ENCODE assay signal across 1 cellular context in genomic region chr2:33197198-33197938, GRCh38.
TF ChIP-seq lines count a peak whose summit lies in the region.

No MANE protein-coding gene starts in this region.

TF ChIP-seq in HepG2, 621 proteins besides CTCF, POLR2A, EP300 and RAD21 (continued from another document and continues in another):
- TF ChIP-seq, protein P1, sequence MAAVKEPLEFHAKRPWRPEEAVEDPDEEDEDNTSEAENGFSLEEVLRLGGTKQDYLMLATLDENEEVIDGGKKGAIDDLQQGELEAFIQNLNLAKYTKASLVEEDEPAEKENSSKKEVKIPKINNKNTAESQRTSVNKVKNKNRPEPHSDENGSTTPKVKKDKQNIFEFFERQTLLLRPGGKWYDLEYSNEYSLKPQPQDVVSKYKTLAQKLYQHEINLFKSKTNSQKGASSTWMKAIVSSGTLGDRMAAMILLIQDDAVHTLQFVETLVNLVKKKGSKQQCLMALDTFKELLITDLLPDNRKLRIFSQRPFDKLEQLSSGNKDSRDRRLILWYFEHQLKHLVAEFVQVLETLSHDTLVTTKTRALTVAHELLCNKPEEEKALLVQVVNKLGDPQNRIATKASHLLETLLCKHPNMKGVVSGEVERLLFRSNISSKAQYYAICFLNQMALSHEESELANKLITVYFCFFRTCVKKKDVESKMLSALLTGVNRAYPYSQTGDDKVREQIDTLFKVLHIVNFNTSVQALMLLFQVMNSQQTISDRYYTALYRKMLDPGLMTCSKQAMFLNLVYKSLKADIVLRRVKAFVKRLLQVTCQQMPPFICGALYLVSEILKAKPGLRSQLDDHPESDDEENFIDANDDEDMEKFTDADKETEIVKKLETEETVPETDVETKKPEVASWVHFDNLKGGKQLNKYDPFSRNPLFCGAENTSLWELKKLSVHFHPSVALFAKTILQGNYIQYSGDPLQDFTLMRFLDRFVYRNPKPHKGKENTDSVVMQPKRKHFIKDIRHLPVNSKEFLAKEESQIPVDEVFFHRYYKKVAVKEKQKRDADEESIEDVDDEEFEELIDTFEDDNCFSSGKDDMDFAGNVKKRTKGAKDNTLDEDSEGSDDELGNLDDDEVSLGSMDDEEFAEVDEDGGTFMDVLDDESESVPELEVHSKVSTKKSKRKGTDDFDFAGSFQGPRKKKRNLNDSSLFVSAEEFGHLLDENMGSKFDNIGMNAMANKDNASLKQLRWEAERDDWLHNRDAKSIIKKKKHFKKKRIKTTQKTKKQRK (IDR thresholded peaks at IDR 0.05; ENCODE audit: low read length) = no peak
- TF ChIP-seq, protein P2, sequence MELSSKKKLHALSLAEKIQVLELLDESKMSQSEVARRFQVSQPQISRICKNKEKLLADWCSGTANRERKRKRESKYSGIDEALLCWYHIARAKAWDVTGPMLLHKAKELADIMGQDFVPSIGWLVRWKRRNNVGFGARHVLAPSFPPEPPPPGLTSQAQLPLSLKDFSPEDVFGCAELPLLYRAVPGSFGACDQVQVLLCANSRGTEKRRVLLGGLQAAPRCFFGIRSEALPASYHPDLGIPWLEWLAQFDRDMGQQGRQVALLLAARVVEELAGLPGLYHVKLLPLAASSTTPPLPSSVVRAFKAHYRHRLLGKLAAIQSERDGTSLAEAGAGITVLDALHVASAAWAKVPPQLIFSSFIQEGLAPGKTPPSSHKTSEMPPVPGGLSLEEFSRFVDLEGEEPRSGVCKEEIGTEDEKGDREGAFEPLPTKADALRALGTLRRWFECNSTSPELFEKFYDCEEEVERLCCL (CRISPR knock-in tag; IDR thresholded peaks at IDR 0.05; ENCODE audit: borderline replicate concordance) = no peak
- TF ChIP-seq, protein P3, sequence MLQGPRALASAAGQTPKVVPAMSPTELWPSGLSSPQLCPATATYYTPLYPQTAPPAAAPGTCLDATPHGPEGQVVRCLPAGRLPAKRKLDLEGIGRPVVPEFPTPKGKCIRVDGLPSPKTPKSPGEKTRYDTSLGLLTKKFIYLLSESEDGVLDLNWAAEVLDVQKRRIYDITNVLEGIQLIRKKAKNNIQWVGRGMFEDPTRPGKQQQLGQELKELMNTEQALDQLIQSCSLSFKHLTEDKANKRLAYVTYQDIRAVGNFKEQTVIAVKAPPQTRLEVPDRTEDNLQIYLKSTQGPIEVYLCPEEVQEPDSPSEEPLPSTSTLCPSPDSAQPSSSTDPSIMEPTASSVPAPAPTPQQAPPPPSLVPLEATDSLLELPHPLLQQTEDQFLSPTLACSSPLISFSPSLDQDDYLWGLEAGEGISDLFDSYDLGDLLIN (CRISPR knock-in tag; IDR thresholded peaks at IDR 0.05; ENCODE audit: borderline replicate concordance) = no peak
- TF ChIP-seq ATF7-NPFF (CRISPR knock-in tag; IDR thresholded peaks at IDR 0.05; ENCODE audit: low read depth) (no peak), NCOA5 (CRISPR knock-in tag; IDR thresholded peaks at IDR 0.05) (no peak), NFYC (CRISPR knock-in tag; IDR thresholded peaks at IDR 0.05) (no peak), PRMT3 (CRISPR knock-in tag; IDR thresholded peaks at IDR 0.05; ENCODE audit: borderline replicate concordance, low read depth) (no peak), RFX1 (IDR thresholded peaks at IDR 0.05) (no peak), YEATS2 (CRISPR knock-in tag; IDR thresholded peaks at IDR 0.05; ENCODE audit: borderline replicate concordance) (no peak; the same call in 1 of the 2 replicates), GPN1 (CRISPR knock-in tag; IDR thresholded peaks at IDR 0.05; ENCODE audit: borderline replicate concordance) (no peak), ZNF557 (CRISPR knock-in tag; IDR thresholded peaks at IDR 0.05) (0 out of 2 replicates have a peak, but pooled peaks have one; percentile 34), TBX3 (IDR thresholded peaks at IDR 0.05; ENCODE audit: borderline replicate concordance) (no peak), NPAS2 (CRISPR knock-in tag; IDR thresholded peaks at IDR 0.05; ENCODE audit: borderline replicate concordance) (no peak), SAP130 (CRISPR knock-in tag; IDR thresholded peaks at IDR 0.05; ENCODE audit: low read depth) (peak; percentile 33; the same call in 1 of the 2 replicates), ZNF598 (CRISPR knock-in tag; IDR thresholded peaks at IDR 0.05; ENCODE audit: borderline replicate concordance) (no peak), ZNF766 (CRISPR knock-in tag; IDR thresholded peaks at IDR 0.05; ENCODE audit: borderline replicate concordance) (no peak), MIER3 (CRISPR knock-in tag; IDR thresholded peaks at IDR 0.05; ENCODE audit: borderline replicate concordance) (peak; percentile 60; the same call in 1 of the 2 replicates), TMF1 (CRISPR knock-in tag; IDR thresholded peaks at IDR 0.05; ENCODE audit: low read depth) (no peak), MED1 (CRISPR knock-in tag; IDR thresholded peaks at IDR 0.05) (peak; percentile 64), SNAI1 (CRISPR knock-in tag; IDR thresholded peaks at IDR 0.05; ENCODE audit: borderline replicate concordance) (no peak), ZBTB2 (CRISPR knock-in tag; IDR thresholded peaks at IDR 0.05; ENCODE audit: low read depth) (no peak), ZNF850 (CRISPR knock-in tag; conservative IDR thresholded peaks at IDR 0.05) (no peak), ZNF780A (CRISPR knock-in tag; IDR thresholded peaks at IDR 0.05) (no peak), SMAD3 (CRISPR knock-in tag; IDR thresholded peaks at IDR 0.05) (peak; percentile 84; the same call in 1 of the 2 replicates), TGIF2 (CRISPR knock-in tag; IDR thresholded peaks at IDR 0.05) (no peak), ZNF441 (CRISPR knock-in tag; IDR thresholded peaks at IDR 0.05; ENCODE audit: borderline replicate concordance) (no peak), BRF2 (CRISPR knock-in tag; IDR thresholded peaks at IDR 0.05) (no peak), TFDP1 (CRISPR knock-in tag; IDR thresholded peaks at IDR 0.05; ENCODE audit: borderline replicate concordance) (no peak), NFE2 (CRISPR knock-in tag; IDR thresholded peaks at IDR 0.05) (no peak), GTF2F1 (IDR thresholded peaks at IDR 0.05; ENCODE audit: low read length) (no peak), ADNP (CRISPR knock-in tag; IDR thresholded peaks at IDR 0.05) (no peak), ZNF329 (CRISPR knock-in tag; IDR thresholded peaks at IDR 0.05; ENCODE audit: low read depth) (no peak), ZSCAN30 (CRISPR knock-in tag; IDR thresholded peaks at IDR 0.05) (no peak), PHF5A (CRISPR knock-in tag; IDR thresholded peaks at IDR 0.05; ENCODE audit: low read depth, unreplicated experiment) (no peak), SNAPC4 (CRISPR knock-in tag; IDR thresholded peaks at IDR 0.05) (no peak), SKI (IDR thresholded peaks at IDR 0.05; ENCODE audit: partially characterized antibody) (peak; percentile 45), ZFP82 (CRISPR knock-in tag; IDR thresholded peaks at IDR 0.05; ENCODE audit: borderline replicate concordance) (no peak), NFIC (IDR thresholded peaks at IDR 0.05; ENCODE audit: low read length) (peak; percentile 84; the same call in 1 of the 2 replicates), ZNF207 (IDR thresholded peaks at IDR 0.05; ENCODE audit: borderline replicate concordance) (no peak)
- TF ChIP-seq, protein P4, sequence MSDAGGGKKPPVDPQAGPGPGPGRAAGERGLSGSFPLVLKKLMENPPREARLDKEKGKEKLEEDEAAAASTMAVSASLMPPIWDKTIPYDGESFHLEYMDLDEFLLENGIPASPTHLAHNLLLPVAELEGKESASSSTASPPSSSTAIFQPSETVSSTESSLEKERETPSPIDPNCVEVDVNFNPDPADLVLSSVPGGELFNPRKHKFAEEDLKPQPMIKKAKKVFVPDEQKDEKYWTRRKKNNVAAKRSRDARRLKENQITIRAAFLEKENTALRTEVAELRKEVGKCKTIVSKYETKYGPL (CRISPR knock-in tag; IDR thresholded peaks at IDR 0.05) = no peak
- TF ChIP-seq, protein P5, sequence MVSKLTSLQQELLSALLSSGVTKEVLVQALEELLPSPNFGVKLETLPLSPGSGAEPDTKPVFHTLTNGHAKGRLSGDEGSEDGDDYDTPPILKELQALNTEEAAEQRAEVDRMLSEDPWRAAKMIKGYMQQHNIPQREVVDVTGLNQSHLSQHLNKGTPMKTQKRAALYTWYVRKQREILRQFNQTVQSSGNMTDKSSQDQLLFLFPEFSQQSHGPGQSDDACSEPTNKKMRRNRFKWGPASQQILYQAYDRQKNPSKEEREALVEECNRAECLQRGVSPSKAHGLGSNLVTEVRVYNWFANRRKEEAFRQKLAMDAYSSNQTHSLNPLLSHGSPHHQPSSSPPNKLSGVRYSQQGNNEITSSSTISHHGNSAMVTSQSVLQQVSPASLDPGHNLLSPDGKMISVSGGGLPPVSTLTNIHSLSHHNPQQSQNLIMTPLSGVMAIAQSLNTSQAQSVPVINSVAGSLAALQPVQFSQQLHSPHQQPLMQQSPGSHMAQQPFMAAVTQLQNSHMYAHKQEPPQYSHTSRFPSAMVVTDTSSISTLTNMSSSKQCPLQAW (CRISPR knock-in tag; IDR thresholded peaks at IDR 0.05) = no peak
- TF ChIP-seq, protein P6, sequence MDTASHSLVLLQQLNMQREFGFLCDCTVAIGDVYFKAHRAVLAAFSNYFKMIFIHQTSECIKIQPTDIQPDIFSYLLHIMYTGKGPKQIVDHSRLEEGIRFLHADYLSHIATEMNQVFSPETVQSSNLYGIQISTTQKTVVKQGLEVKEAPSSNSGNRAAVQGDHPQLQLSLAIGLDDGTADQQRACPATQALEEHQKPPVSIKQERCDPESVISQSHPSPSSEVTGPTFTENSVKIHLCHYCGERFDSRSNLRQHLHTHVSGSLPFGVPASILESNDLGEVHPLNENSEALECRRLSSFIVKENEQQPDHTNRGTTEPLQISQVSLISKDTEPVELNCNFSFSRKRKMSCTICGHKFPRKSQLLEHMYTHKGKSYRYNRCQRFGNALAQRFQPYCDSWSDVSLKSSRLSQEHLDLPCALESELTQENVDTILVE (CRISPR knock-in tag; IDR thresholded peaks at IDR 0.05) = no peak
- TF ChIP-seq, protein P7, sequence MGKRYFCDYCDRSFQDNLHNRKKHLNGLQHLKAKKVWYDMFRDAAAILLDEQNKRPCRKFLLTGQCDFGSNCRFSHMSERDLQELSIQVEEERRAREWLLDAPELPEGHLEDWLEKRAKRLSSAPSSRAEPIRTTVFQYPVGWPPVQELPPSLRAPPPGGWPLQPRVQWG (CRISPR knock-in tag; IDR thresholded peaks at IDR 0.05; ENCODE audit: borderline replicate concordance, low read depth) = no peak
